Comparison of ENCODE assay signal across 1 cellular context in the genomic region with DNA sequence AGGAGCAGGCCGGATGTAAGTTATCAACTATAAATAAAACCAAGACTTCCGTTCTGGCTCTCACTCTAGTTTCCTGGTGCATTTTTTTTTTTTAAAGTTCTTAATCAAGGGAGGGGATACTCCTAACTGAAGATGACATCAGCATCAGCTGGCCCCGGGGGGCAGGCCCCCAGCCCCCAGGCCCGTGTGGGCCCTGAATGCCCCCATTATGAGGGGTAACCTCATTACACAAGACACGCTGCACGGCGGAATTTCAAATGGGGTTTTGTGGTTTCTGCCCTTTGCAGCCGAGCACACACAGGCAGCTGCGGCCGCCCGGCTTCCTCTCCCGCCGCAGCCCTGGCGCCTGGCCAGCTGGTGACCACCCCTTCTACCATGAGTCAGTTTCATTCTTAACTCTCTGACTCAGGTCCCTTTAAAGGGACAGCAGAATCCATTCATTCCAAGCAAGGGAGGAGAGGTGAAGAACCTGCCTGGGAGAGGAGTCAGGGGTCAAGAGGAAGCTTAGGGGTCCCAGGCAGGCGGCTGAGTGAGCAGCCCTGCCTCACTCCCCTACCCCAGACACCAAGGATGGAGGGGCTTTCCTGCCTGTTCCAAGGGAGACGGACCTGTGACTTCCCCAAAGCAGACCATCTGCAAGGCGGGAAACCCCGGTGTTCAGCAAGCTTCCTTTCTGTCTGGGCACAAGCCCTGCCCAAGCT.
TF ChIP-seq lines count a peak whose summit lies in the region.

No MANE protein-coding gene starts in this region.

TF ChIP-seq in H1, 55 proteins besides CTCF, POLR2A, EP300 and RAD21 (continued from another document):
- TF ChIP-seq SP4 (IDR thresholded peaks at IDR 0.05; ENCODE audit: low read length) (no peak), CHD2 (IDR thresholded peaks at IDR 0.05; ENCODE audit: low read length) (no peak), TBP (IDR thresholded peaks at IDR 0.05; ENCODE audit: low read depth, low read length) (no peak), KDM5A (IDR thresholded peaks at IDR 0.05; ENCODE audit: low read length) (no peak), KDM4A (IDR thresholded peaks at IDR 0.05; ENCODE audit: low read depth, low read length, severe bottlenecking) (no peak)
